ENCODE assay signal across 28 cellular contexts in genomic region chr3:100850721-100851120, GRCh38.
"Had no signal": no experiment of that assay in that cellular context is flagged by ENCODE, and none has a peak within 500 bp of the region (broad histone marks: within the 10 kb centered on the region; RNA-seq: fewer than 3 reads in every experiment).

No MANE protein-coding gene starts in this region.

- H3K27me3 ChIP-seq: neural progenitor cell, ovary, right lobe of liver, sigmoid colon, stomach, thyroid gland, transverse colon, upper lobe of left lung, vagina had no signal

- H3K4me1 ChIP-seq: neural progenitor cell, parathyroid adenoma, psoas muscle, right lobe of liver, sigmoid colon, stomach, thyroid gland, transverse colon, upper lobe of left lung, vagina had no signal

- H3K36me3 ChIP-seq: neural progenitor cell, ovary, right lobe of liver, sigmoid colon, thoracic aorta, thyroid gland, transverse colon, upper lobe of left lung, vagina had no signal

- H3K4me3 ChIP-seq: neural progenitor cell, ovary, psoas muscle, right lobe of liver, sigmoid colon, stomach, thoracic aorta, thyroid gland, transverse colon, upper lobe of left lung, vagina had no signal

- H3K36me3 Mint-ChIP-seq: naive thymus-derived CD8-positive, alpha-beta T cell; natural killer cell treated with Interleukin-12 subunit alpha and Interleukin-12 subunit beta and Interleukin-15 and Interleukin-18, amount 100 ng/mL, for 72 hours; neural progenitor cell; stimulated activated effector memory CD8-positive, alpha-beta T cell treated with anti-CD3 and anti-CD28 coated beads, Interleukin-12 subunit alpha, Interleukin-12 subunit beta, amount 100 ng/mL, for 72 hours; stimulated activated naive B cell treated with anti-CD40 and anti-IgM and Interleukin-4, amounts not matched to agents 10 μg/mL and 1 μg/mL and 100 μg/mL, for 72 hours had no signal

- H2AFZ ChIP-seq: neural progenitor cell, parathyroid adenoma had no signal

- H3K9me3 Mint-ChIP-seq: naive thymus-derived CD8-positive, alpha-beta T cell; natural killer cell treated with Interleukin-12 subunit alpha and Interleukin-12 subunit beta and Interleukin-15 and Interleukin-18, amount 100 ng/mL, for 72 hours; neural progenitor cell; stimulated activated effector memory CD8-positive, alpha-beta T cell treated with anti-CD3 and anti-CD28 coated beads, Interleukin-12 subunit alpha, Interleukin-12 subunit beta, amount 100 ng/mL, for 72 hours; stimulated activated naive B cell treated with anti-CD40 and anti-IgM and Interleukin-4, amounts not matched to agents 10 μg/mL and 1 μg/mL and 100 μg/mL, for 72 hours; stimulated activated naive CD8-positive, alpha-beta T cell treated with anti-CD3 and anti-CD28 coated beads, Interleukin-15, Interleukin-2, amounts not matched to agents 100 ng/mL and 50 ng/mL, for 24 hours had no signal

- H3K27ac Mint-ChIP-seq: naive thymus-derived CD8-positive, alpha-beta T cell; natural killer cell treated with Interleukin-12 subunit alpha and Interleukin-12 subunit beta and Interleukin-15 and Interleukin-18, amount 100 ng/mL, for 72 hours; neural progenitor cell; progenitor cell of endocrine pancreas; stimulated activated effector memory CD8-positive, alpha-beta T cell treated with anti-CD3 and anti-CD28 coated beads, Interleukin-12 subunit alpha, Interleukin-12 subunit beta, amount 100 ng/mL, for 72 hours; stimulated activated naive B cell treated with anti-CD40 and anti-IgM and Interleukin-4, amounts not matched to agents 10 μg/mL and 1 μg/mL and 100 μg/mL, for 72 hours; stimulated activated naive CD8-positive, alpha-beta T cell treated with anti-CD3 and anti-CD28 coated beads, Interleukin-15, Interleukin-2, amounts not matched to agents 100 ng/mL and 50 ng/mL, for 24 hours had no signal

- H3K27me3 Mint-ChIP-seq: progenitor cell of endocrine pancreas; stimulated activated naive B cell treated with anti-CD40 and anti-IgM and Interleukin-4, amounts not matched to agents 10 μg/mL and 1 μg/mL and 100 μg/mL, for 72 hours; stimulated activated naive CD8-positive, alpha-beta T cell treated with anti-CD3 and anti-CD28 coated beads, Interleukin-15, Interleukin-2, amounts not matched to agents 100 ng/mL and 50 ng/mL, for 24 hours had no signal

- H3K4me1 Mint-ChIP-seq: neural progenitor cell; stimulated activated effector memory CD8-positive, alpha-beta T cell treated with anti-CD3 and anti-CD28 coated beads, Interleukin-12 subunit alpha, Interleukin-12 subunit beta, amount 100 ng/mL, for 72 hours; stimulated activated naive B cell treated with anti-CD40 and anti-IgM and Interleukin-4, amounts not matched to agents 10 μg/mL and 1 μg/mL and 100 μg/mL, for 72 hours had no signal

- ATAC-seq: naive thymus-derived CD8-positive, alpha-beta T cell; natural killer cell treated with Interleukin-12 subunit alpha and Interleukin-12 subunit beta and Interleukin-15 and Interleukin-18, amount 100 ng/mL, for 72 hours; psoas muscle; right cardiac atrium; right lobe of liver; stimulated activated effector memory CD8-positive, alpha-beta T cell treated with anti-CD3 and anti-CD28 coated beads, Interleukin-12 subunit alpha, Interleukin-12 subunit beta, amount 100 ng/mL, for 72 hours; stimulated activated naive B cell treated with anti-CD40 and anti-IgM and Interleukin-4, amounts not matched to agents 10 μg/mL and 1 μg/mL and 100 μg/mL, for 72 hours had no signal

- FAIRE-seq: small intestine, urothelium cell line had no signal

- H3K9me3 ChIP-seq: ovary, psoas muscle, right lobe of liver, sigmoid colon, stomach, thoracic aorta, thyroid gland, transverse colon, upper lobe of left lung, vagina had no signal

- H3K4me3 Mint-ChIP-seq: naive thymus-derived CD8-positive, alpha-beta T cell; natural killer cell treated with Interleukin-12 subunit alpha and Interleukin-12 subunit beta and Interleukin-15 and Interleukin-18, amount 100 ng/mL, for 72 hours; neural progenitor cell; stimulated activated effector memory CD8-positive, alpha-beta T cell treated with anti-CD3 and anti-CD28 coated beads, Interleukin-12 subunit alpha, Interleukin-12 subunit beta, amount 100 ng/mL, for 72 hours; stimulated activated naive B cell treated with anti-CD40 and anti-IgM and Interleukin-4, amounts not matched to agents 10 μg/mL and 1 μg/mL and 100 μg/mL, for 72 hours; stimulated activated naive CD8-positive, alpha-beta T cell treated with anti-CD3 and anti-CD28 coated beads, Interleukin-15, Interleukin-2, amounts not matched to agents 100 ng/mL and 50 ng/mL, for 24 hours had no signal

- H3K27ac ChIP-seq: neural progenitor cell, ovary, parathyroid adenoma, psoas muscle, right lobe of liver, sigmoid colon, stomach, thoracic aorta, thyroid gland, transverse colon, upper lobe of left lung, vagina had no signal

- DNase-seq: naive thymus-derived CD8-positive, alpha-beta T cell; occipital lobe; ovary; posterior cingulate gyrus; psoas muscle; right cardiac atrium; right lobe of liver; sigmoid colon; small intestine; stimulated activated CD4-positive, alpha-beta T cell treated with anti-CD3 and anti-CD28 coated beads, Interleukin-15, amount 100 ng/mL, for 24 hours; stimulated activated CD4-positive, alpha-beta T cell treated with anti-CD3 and anti-CD28 coated beads, Interleukin-2, amount 100 ng/mL, for 24 hours; stimulated activated CD4-positive, alpha-beta T cell treated with anti-CD3 and anti-CD28 coated beads, Interleukin-2, amount 100 ng/mL, for 48 hours; stimulated activated CD4-positive, alpha-beta T cell treated with anti-CD3 and anti-CD28 coated beads, Interleukin-4, amount 100 ng/mL, for 24 hours; stimulated activated naive B cell treated with anti-CD40 and anti-IgM and Interleukin-4, amounts not matched to agents 10 μg/mL and 1 μg/mL and 100 μg/mL, for 72 hours; stimulated activated naive CD4-positive, alpha-beta T cell treated with Interleukin-2 at 50 U/mL for 16 hours; stomach; thyroid gland; transverse colon; upper lobe of left lung had no signal

- H3K4me2 ChIP-seq: neural progenitor cell had no signal

- H3K9ac ChIP-seq: neural progenitor cell, parathyroid adenoma had no signal
